Comparison of ENCODE assay signal across 21 cellular contexts in the genomic region with DNA sequence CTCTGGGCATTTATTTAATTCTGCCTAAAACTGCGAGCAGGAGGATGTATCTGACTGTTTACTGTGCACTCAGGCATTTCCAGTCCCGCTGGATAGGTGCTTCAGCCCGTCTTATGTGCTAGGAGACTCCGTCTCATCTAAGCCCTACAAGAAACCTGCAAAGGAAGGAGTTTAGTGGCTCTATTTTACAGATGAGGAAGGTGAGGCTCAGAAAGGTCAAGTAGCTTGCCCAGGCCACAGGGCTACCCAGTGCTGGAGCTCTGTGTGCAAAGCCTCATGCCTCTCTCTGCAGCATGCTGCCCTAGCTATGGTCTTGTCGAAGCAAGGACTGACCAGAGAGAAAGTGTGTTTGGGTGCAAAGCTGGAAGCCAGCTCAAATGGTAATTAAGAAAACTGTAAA.
A peak's percentile ranks its signal among the peaks of the same experiment; 100 is the strongest.
DNase-seq lines count a peak whose midpoint lies in the region; ATAC-seq, FAIRE-seq and TF ChIP-seq lines count a peak whose summit lies in the region.
"Had no signal": no experiment of that assay in that cellular context is flagged by ENCODE, and none has a peak within 500 bp of the region (broad histone marks: within the 10 kb centered on the region; RNA-seq: fewer than 3 reads in every experiment).

No MANE protein-coding gene starts in this region.

- 0% methylated on average over 5 of the region's 5 CpGs for WGBS in K562 (ENCODE audit: insufficient coverage, low coverage, missing lambda C conversion rate)
- 90% methylated on average over 5 of the region's 5 CpGs for WGBS in esophagus muscularis mucosa
- WGBS in transverse colon (ENCODE audit: low coverage in 1 of 2), 2 donors = 79% methylated on average over 5 of the region's 5 CpGs; no CpG with 5 or more reads in 1 of the 2 donors
- WGBS in suprapubic skin = 98% methylated on average over 5 of the region's 5 CpGs

- H3K27ac ChIP-seq in K562 (ENCODE audit: extremely low read depth, low read depth, low read length) = no peak overlapping the region
- peak overlapping the region; percentile 78 to 86 (median 84) for H3K27ac ChIP-seq in esophagus muscularis mucosa (replicated peaks in 1 of 4)
- peak overlapping the region in 3 of 4 donors; percentile 67 to 74 (median 74) for H3K27ac ChIP-seq in transverse colon
- H3K27ac ChIP-seq in suprapubic skin = no peak overlapping the region
- H3K27ac ChIP-seq: GM23248 had no signal

- FAIRE-seq in K562 (lab: Jason Lieb, UNC) = no peak
- FAIRE-seq: A204.1, GM12878, GM19239, HepG2 had no signal

- H3K4me3 ChIP-seq in K562 = no peak overlapping the region
- no peak overlapping the region for H3K4me3 ChIP-seq in esophagus muscularis mucosa
- no peak overlapping the region for H3K4me3 ChIP-seq in transverse colon
- no peak overlapping the region for H3K4me3 ChIP-seq in suprapubic skin
- H3K4me3 ChIP-seq: GM12878, GM23248, HAP-1 had no signal

- TF ChIP-seq POLR2A in K562 (conservative IDR thresholded peaks at IDR 0.05) (no peak), esophagus muscularis mucosa (IDR thresholded peaks at IDR 0.05; ENCODE audit: low read depth) (no peak), transverse colon (IDR thresholded peaks at IDR 0.05) (no peak), suprapubic skin (IDR thresholded peaks at IDR 0.05) (no peak)

- TF ChIP-seq CTCF in K562 (IDR thresholded peaks at IDR 0.05 in 2 of 3, conservative IDR thresholded peaks at IDR 0.05 in 1 of 3; ENCODE audit: insufficient read depth in 2 of 3, low read depth in 1 of 3, low read length in 3 of 3) = no peak
- TF ChIP-seq CTCF in esophagus muscularis mucosa (IDR thresholded peaks at IDR 0.05) = no peak
- TF ChIP-seq CTCF in neural crest cell (conservative IDR thresholded peaks at IDR 0.05) = no peak
- TF ChIP-seq CTCF in transverse colon (IDR thresholded peaks at IDR 0.05) = no peak
- no peak for TF ChIP-seq CTCF in suprapubic skin (IDR thresholded peaks at IDR 0.05)

- H3K4me1 ChIP-seq in K562 (replicated peaks in 1 of 2; ENCODE audit: control insufficient read depth in 2 of 2, insufficient read depth in 2 of 2, low read length in 2 of 2) (no peaks in the 10 kb centered on the region; a peak in 1 of 5 replicates), esophagus muscularis mucosa (peaks cover 21 to 40% (median 38%) of the 10 kb centered on the region in 4 donors), transverse colon (peaks cover 15 to 20% (median 19%) of the 10 kb centered on the region in 4 donors), suprapubic skin (peaks cover 6% of the 10 kb centered on the region)
- H3K4me1 ChIP-seq: BE2C, HAP-1 had no signal

- H3K27ac Mint-ChIP-seq in neural crest cell (ENCODE audit: unreplicated experiment) = peak overlapping the region; percentile 27

- H2AFZ ChIP-seq in K562 (ENCODE audit: low read depth, low read length) = no peak overlapping the region
- H2AFZ ChIP-seq: GM23248 had no signal

- no peak for TF ChIP-seq EP300 in K562 (IDR thresholded peaks at IDR 0.05; ENCODE audit: low read length)
- TF ChIP-seq EP300 in esophagus muscularis mucosa (IDR thresholded peaks at IDR 0.05) = no peak
- no peak for TF ChIP-seq EP300 in transverse colon (IDR thresholded peaks at IDR 0.05; ENCODE audit: low read depth)
- no peak for TF ChIP-seq EP300 in suprapubic skin (IDR thresholded peaks at IDR 0.05)

- H3K4me1 Mint-ChIP-seq in neural crest cell = peaks cover 4% of the 10 kb centered on the region

- BruUV-seq in K562 (replicated peaks; lab: Mats Ljungman, UMichigan) = no TSS peak

- in situ Hi-C loops in K562 (cut with MboI) = no loop called here
- in situ Hi-C loops in transverse colon (cut with MboI; ENCODE audit: low pct_ligation_motif_present in 1 of 4, low pct_unique_long_range_greater_than_20kb in 1 of 4, low sequenced_read_pairs in 3 of 4) = no loop called here

- H3K36me3 ChIP-seq in K562 (ENCODE audit: control insufficient read depth, insufficient read depth, low read length) = no peaks in the 10 kb centered on the region
- no peaks in the 10 kb centered on the region for H3K36me3 ChIP-seq in esophagus muscularis mucosa
- H3K36me3 ChIP-seq in transverse colon = no peaks in the 10 kb centered on the region
- no peaks in the 10 kb centered on the region for H3K36me3 ChIP-seq in suprapubic skin
- H3K36me3 ChIP-seq: BE2C, HAP-1 had no signal

- ATAC-seq in K562 = no peak
- ATAC-seq: GM12878, HepG2 had no signal

- H3K9ac ChIP-seq in K562 (ENCODE audit: insufficient read depth in 1 of 2, low read depth in 2 of 2, low read length in 2 of 2) = no peak overlapping the region
- H3K9ac ChIP-seq: GM23248 had no signal

- H3K4me3 Mint-ChIP-seq in neural crest cell = no peak overlapping the region
- H3K4me3 Mint-ChIP-seq: CD4-positive, CD25-positive, alpha-beta regulatory T cell; CD8-positive, alpha-beta memory T cell had no signal

- no peaks in the 10 kb centered on the region for H3K9me1 ChIP-seq in K562 (ENCODE audit: control insufficient read depth, insufficient read depth, low read length)

- no peak for TF ChIP-seq RAD21 in K562 (CRISPR knock-in tag; conservative IDR thresholded peaks at IDR 0.05 in 1 of 2, IDR thresholded peaks at IDR 0.05 in 1 of 2)

- H3K27me3 Mint-ChIP-seq in neural crest cell (ENCODE audit: low read depth) = no peaks in the 10 kb centered on the region

- CTCF ChIA-PET in K562 (lab: Yijun Ruan, JAX; ENCODE audit: low intra/inter-chr PET ratio) = no interaction called here

- POLR2A ChIA-PET in K562 (lab: Yijun Ruan, JAX) = no interaction called here

- H3K4me2 ChIP-seq in K562 (ENCODE audit: insufficient read depth, low read length) = no peak overlapping the region

- intact Hi-C loops in K562 (cut with micrococcal nuclease) = no loop called here
- intact Hi-C loops in esophagus muscularis mucosa (cut with DNase I) = loop anchor here (10.0 kb wide), 1 partner anchor 201 kb away; no protein-coding TSS in a partner anchor
- intact Hi-C loops in transverse colon (cut with DNase I; ENCODE audit: low total_unique reads) = no loop called here

- H3K36me3 Mint-ChIP-seq in neural crest cell (ENCODE audit: low read depth) = no peaks in the 10 kb centered on the region
- H3K36me3 Mint-ChIP-seq: CD4-positive, CD25-positive, alpha-beta regulatory T cell had no signal

- no peaks in the 10 kb centered on the region for H3K9me3 Mint-ChIP-seq in neural crest cell
- H3K9me3 Mint-ChIP-seq: CD4-positive, CD25-positive, alpha-beta regulatory T cell; CD8-positive, alpha-beta memory T cell had no signal

- DNase-seq in K562 (ENCODE audit: extremely low read depth in 1 of 4, low spot score in 3 of 4) = no peak
- DNase-seq in esophagus muscularis mucosa (ENCODE audit: extremely low spot score) = no peak
- no peak for DNase-seq in neural crest cell (ENCODE audit: low read depth, low spot score)
- DNase-seq in transverse colon = no peak
- DNase-seq in activated CD4-positive, alpha-beta T cell treated with anti-CD3 and anti-CD28 coated beads, Interleukin-2, amount 50 U/mL, for 4 hours = no peak
- no peak for DNase-seq in NCI-H2196 (lab: John Stamatoyannopoulos, UW; ENCODE audit: unreplicated experiment)
- no peak for DNase-seq in suprapubic skin (ENCODE audit: low spot score in 2 of 2)
- DNase-seq: BE2C; C1 segment of cervical spinal cord; CD4-positive, CD25-positive, alpha-beta regulatory T cell; CD8-positive, alpha-beta memory T cell; COR-L47; DMS 273 treated with DMSO at 0.1 percent for 48 hours; DMS53; DND-41; GM23248 had no signal

- H3K79me2 ChIP-seq in K562 (ENCODE audit: control insufficient read depth, insufficient read depth, low read length) = no peaks in the 10 kb centered on the region

- H3K9me3 ChIP-seq in K562 (replicated peaks; ENCODE audit: control insufficient read depth, insufficient read depth, low read depth, low read length) (no peaks in the 10 kb centered on the region), esophagus muscularis mucosa (no peaks in the 10 kb centered on the region), transverse colon (no peaks in the 10 kb centered on the region), suprapubic skin (no peaks in the 10 kb centered on the region)
- H3K9me3 ChIP-seq: BE2C, HAP-1 had no signal

- H3K27me3 ChIP-seq in K562 (ENCODE audit: control insufficient read depth in 2 of 2, insufficient read depth in 2 of 2, low read length in 2 of 2) (peaks cover 3 to 37% of the 10 kb centered on the region in 2 experiments; a peak in 3 of 5 replicates), esophagus muscularis mucosa (no peaks in the 10 kb centered on the region), transverse colon (no peaks in the 10 kb centered on the region), suprapubic skin (no peaks in the 10 kb centered on the region)
- H3K27me3 ChIP-seq: BE2C had no signal

- H4K20me1 ChIP-seq in K562 (replicated peaks; ENCODE audit: control insufficient read depth, insufficient read depth, low read length) = no peaks in the 10 kb centered on the region

TF ChIP-seq in K562, 482 proteins besides CTCF, POLR2A, EP300 and RAD21 (continues in another document):
- peak; percentile 54; the same call in 1 of the 2 replicates for TF ChIP-seq ESRRA (IDR thresholded peaks at IDR 0.05; ENCODE audit: borderline replicate concordance, low read depth)
- TF ChIP-seq, protein P1, sequence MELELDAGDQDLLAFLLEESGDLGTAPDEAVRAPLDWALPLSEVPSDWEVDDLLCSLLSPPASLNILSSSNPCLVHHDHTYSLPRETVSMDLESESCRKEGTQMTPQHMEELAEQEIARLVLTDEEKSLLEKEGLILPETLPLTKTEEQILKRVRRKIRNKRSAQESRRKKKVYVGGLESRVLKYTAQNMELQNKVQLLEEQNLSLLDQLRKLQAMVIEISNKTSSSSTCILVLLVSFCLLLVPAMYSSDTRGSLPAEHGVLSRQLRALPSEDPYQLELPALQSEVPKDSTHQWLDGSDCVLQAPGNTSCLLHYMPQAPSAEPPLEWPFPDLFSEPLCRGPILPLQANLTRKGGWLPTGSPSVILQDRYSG (tag; conservative IDR thresholded peaks at IDR 0.05; ENCODE audit: low read depth) = no peak
- TF ChIP-seq SIN3B (IDR thresholded peaks at IDR 0.05; ENCODE audit: low read depth) = no peak

Comparison
In these comparisons a context has a peak if more than half of its experiments do, and no peak if none do; other contexts are left out.
1. H3K27ac ChIP-seq: peak in esophagus muscularis mucosa (4 of 4) and transverse colon (3 of 4); none in K562 (single experiment) and suprapubic skin (single experiment).